In the genomic region with DNA sequence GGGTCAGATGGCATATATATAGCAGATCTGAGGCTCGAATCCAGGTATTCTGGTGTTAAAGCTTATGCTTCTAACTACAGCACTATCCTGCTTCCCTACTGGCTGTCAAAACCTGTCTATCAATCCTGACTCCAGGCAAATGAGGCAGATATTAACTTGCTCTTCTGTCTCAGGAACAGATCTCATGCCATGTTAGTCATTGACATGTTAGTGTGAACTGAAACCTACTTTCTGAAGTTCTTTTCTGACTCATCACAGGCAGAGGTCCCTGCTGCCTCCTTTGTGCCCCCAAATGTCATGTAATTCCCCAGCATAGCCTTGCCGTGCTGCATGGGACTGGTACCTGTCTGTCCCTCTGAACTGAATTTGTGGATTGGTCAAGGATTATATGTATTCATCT, we compare ENCODE assay signal across 10 cellular contexts.
DNase-seq lines count a peak whose midpoint lies in the region; ATAC-seq and TF ChIP-seq lines count a peak whose summit lies in the region.
"Had no signal": no experiment of that assay in that cellular context is flagged by ENCODE, and none has a peak within 500 bp of the region (broad histone marks: within the 10 kb centered on the region; RNA-seq: fewer than 3 reads in every experiment).

No MANE protein-coding gene starts in this region.

- intact Hi-C loops in Right ventricle myocardium superior (cut with DNase I), result loop anchor here (10.0 kb wide), 1 partner anchor 894 kb away; no protein-coding TSS in a partner anchor
- intact Hi-C loops in activated T-helper 2 cell treated with anti-CD3 and anti-CD28 coated beads, Interferon-gamma antibody, Interleukin-2, Interleukin-4, amounts not matched to agents 10 μg/mL and 5 μg/mL and 100 μg/mL, durations not matched to agents 14 hours and 24 hours and 36 hours (cut with micrococcal nuclease), result loop anchor here (10.0 kb wide), 1 partner anchor 56 kb away; no protein-coding TSS in a partner anchor

- peaks cover 17% of the 10 kb centered on the region for H3K4me1 Mint-ChIP-seq in activated naive CD8-positive, alpha-beta T cell treated with anti-CD3 and anti-CD28 coated beads, Interleukin-2, amount 50 U/mL, for 24 hours
- peaks cover 35% of the 10 kb centered on the region for H3K4me1 Mint-ChIP-seq in stimulated activated naive CD8-positive, alpha-beta T cell treated with anti-CD3 and anti-CD28 coated beads, Interleukin-15, amount 100 ng/mL, for 72 hours
- peaks cover 12% of the 10 kb centered on the region for H3K4me1 Mint-ChIP-seq in activated T-helper 2 cell treated with anti-CD3 and anti-CD28 coated beads, Interferon-gamma antibody, Interleukin-2, Interleukin-4, amounts not matched to agents 10 μg/mL and 5 μg/mL and 100 μg/mL, durations not matched to agents 14 hours and 24 hours and 36 hours (ENCODE audit: low read depth)

- H3K36me3 Mint-ChIP-seq in activated naive CD8-positive, alpha-beta T cell treated with anti-CD3 and anti-CD28 coated beads, Interleukin-2, amount 50 U/mL, for 24 hours (ENCODE audit: low read depth), result no peaks in the 10 kb centered on the region
- H3K36me3 Mint-ChIP-seq in activated T-helper 2 cell treated with anti-CD3 and anti-CD28 coated beads, Interferon-gamma antibody, Interleukin-2, Interleukin-4, amounts not matched to agents 10 μg/mL and 5 μg/mL and 100 μg/mL, durations not matched to agents 14 hours and 24 hours and 36 hours (ENCODE audit: low read depth), result no peaks in the 10 kb centered on the region

- peak overlapping the region; percentile 25 for H3K27ac Mint-ChIP-seq in activated naive CD8-positive, alpha-beta T cell treated with anti-CD3 and anti-CD28 coated beads, Interleukin-2, amount 50 U/mL, for 24 hours
- H3K27ac Mint-ChIP-seq in stimulated activated naive CD8-positive, alpha-beta T cell treated with anti-CD3 and anti-CD28 coated beads, Interleukin-15, amount 100 ng/mL, for 72 hours, result no peak overlapping the region
- no peak overlapping the region for H3K27ac Mint-ChIP-seq in activated T-helper 2 cell treated with anti-CD3 and anti-CD28 coated beads, Interferon-gamma antibody, Interleukin-2, Interleukin-4, amounts not matched to agents 10 μg/mL and 5 μg/mL and 100 μg/mL, durations not matched to agents 14 hours and 24 hours and 36 hours

- H3K9me3 ChIP-seq in right atrium auricular region, result no peaks in the 10 kb centered on the region
- H3K9me3 ChIP-seq: SJCRH30 had no signal

- DNase-seq in Right ventricle myocardium superior, result peak; percentile 18
- DNase-seq in right atrium auricular region (ENCODE audit: low spot score), result no peak
- DNase-seq in activated naive CD8-positive, alpha-beta T cell treated with anti-CD3 and anti-CD28 coated beads, Interleukin-2, amount 50 U/mL, for 24 hours, result peak; percentile 31
- DNase-seq in stimulated activated naive CD8-positive, alpha-beta T cell treated with anti-CD3 and anti-CD28 coated beads, Interleukin-15, amount 100 ng/mL, for 72 hours, result peak; percentile 37 to 42
- no peak for DNase-seq in NCI-H2227 (lab: John Stamatoyannopoulos, UW; ENCODE audit: unreplicated experiment)
- DNase-seq in activated T-helper 2 cell treated with anti-CD3 and anti-CD28 coated beads, Interferon-gamma antibody, Interleukin-2, Interleukin-4, amounts not matched to agents 10 μg/mL and 5 μg/mL and 100 μg/mL, durations not matched to agents 14 hours and 24 hours and 36 hours (ENCODE audit: low spot score), result no peak
- DNase-seq: cerebellar nuclear complex, SJCRH30 had no signal

- peaks cover 6% of the 10 kb centered on the region for H3K27me3 Mint-ChIP-seq in activated naive CD8-positive, alpha-beta T cell treated with anti-CD3 and anti-CD28 coated beads, Interleukin-2, amount 50 U/mL, for 24 hours
- H3K27me3 Mint-ChIP-seq in stimulated activated naive CD8-positive, alpha-beta T cell treated with anti-CD3 and anti-CD28 coated beads, Interleukin-15, amount 100 ng/mL, for 72 hours, result peaks cover 34% of the 10 kb centered on the region
- H3K27me3 Mint-ChIP-seq in activated T-helper 2 cell treated with anti-CD3 and anti-CD28 coated beads, Interferon-gamma antibody, Interleukin-2, Interleukin-4, amounts not matched to agents 10 μg/mL and 5 μg/mL and 100 μg/mL, durations not matched to agents 14 hours and 24 hours and 36 hours (ENCODE audit: low read depth), result peaks cover 1% of the 10 kb centered on the region

- peaks cover 4% of the 10 kb centered on the region for H3K9me3 Mint-ChIP-seq in activated naive CD8-positive, alpha-beta T cell treated with anti-CD3 and anti-CD28 coated beads, Interleukin-2, amount 50 U/mL, for 24 hours
- peaks cover 4 to 13% of the 10 kb centered on the region in 2 donors for H3K9me3 Mint-ChIP-seq in stimulated activated naive CD8-positive, alpha-beta T cell treated with anti-CD3 and anti-CD28 coated beads, Interleukin-15, amount 100 ng/mL, for 72 hours
- H3K9me3 Mint-ChIP-seq in activated T-helper 2 cell treated with anti-CD3 and anti-CD28 coated beads, Interferon-gamma antibody, Interleukin-2, Interleukin-4, amounts not matched to agents 10 μg/mL and 5 μg/mL and 100 μg/mL, durations not matched to agents 14 hours and 24 hours and 36 hours, result no peaks in the 10 kb centered on the region

- H3K27ac ChIP-seq in right atrium auricular region, result no peak overlapping the region
- H3K27ac ChIP-seq: SJCRH30 had no signal

- no peaks in the 10 kb centered on the region for H3K36me3 ChIP-seq in right atrium auricular region
- H3K36me3 ChIP-seq: SJCRH30 had no signal

- H3K4me3 ChIP-seq in right atrium auricular region, result no peak overlapping the region
- H3K4me3 ChIP-seq: SJCRH30 had no signal

- H3K4me1 ChIP-seq in right atrium auricular region, result peaks cover 0 to 19% of the 10 kb centered on the region in 2 donors

- no peaks in the 10 kb centered on the region for H3K27me3 ChIP-seq in right atrium auricular region
- H3K27me3 ChIP-seq: SJCRH30 had no signal

- ATAC-seq in Right ventricle myocardium superior (ENCODE audit: poor library complexity) (no peak), HG03064 (IDR thresholded peaks at IDR 0.05; ENCODE audit: low read depth, unreplicated experiment) (peak; percentile 57), GM21515 (IDR thresholded peaks at IDR 0.05; ENCODE audit: unreplicated experiment) (no peak)
- ATAC-seq in activated naive CD8-positive, alpha-beta T cell treated with anti-CD3 and anti-CD28 coated beads, Interleukin-2, amount 50 U/mL, for 24 hours, result peak; percentile 92
- peak; percentile 92 for ATAC-seq in stimulated activated naive CD8-positive, alpha-beta T cell treated with anti-CD3 and anti-CD28 coated beads, Interleukin-15, amount 100 ng/mL, for 72 hours

- no peak overlapping the region for H3K4me3 Mint-ChIP-seq in activated naive CD8-positive, alpha-beta T cell treated with anti-CD3 and anti-CD28 coated beads, Interleukin-2, amount 50 U/mL, for 24 hours
- no peak overlapping the region for H3K4me3 Mint-ChIP-seq in stimulated activated naive CD8-positive, alpha-beta T cell treated with anti-CD3 and anti-CD28 coated beads, Interleukin-15, amount 100 ng/mL, for 72 hours
- H3K4me3 Mint-ChIP-seq in activated T-helper 2 cell treated with anti-CD3 and anti-CD28 coated beads, Interferon-gamma antibody, Interleukin-2, Interleukin-4, amounts not matched to agents 10 μg/mL and 5 μg/mL and 100 μg/mL, durations not matched to agents 14 hours and 24 hours and 36 hours (ENCODE audit: low read depth), result no peak overlapping the region

- TF ChIP-seq CTCF in right atrium auricular region (IDR thresholded peaks at IDR 0.05), result no peak

Comparison
In these comparisons a context has a peak if more than half of its experiments do, and no peak if none do; other contexts are left out.
1. DNase-seq: peak in Right ventricle myocardium superior (single experiment), activated naive CD8-positive, alpha-beta T cell treated with anti-CD3 and anti-CD28 coated beads, Interleukin-2, amount 50 U/mL, for 24 hours (single experiment) and stimulated activated naive CD8-positive, alpha-beta T cell treated with anti-CD3 and anti-CD28 coated beads, Interleukin-15, amount 100 ng/mL, for 72 hours (2 of 2); none in right atrium auricular region (single experiment), NCI-H2227 (single experiment) and activated T-helper 2 cell treated with anti-CD3 and anti-CD28 coated beads, Interferon-gamma antibody, Interleukin-2, Interleukin-4, amounts not matched to agents 10 μg/mL and 5 μg/mL and 100 μg/mL, durations not matched to agents 14 hours and 24 hours and 36 hours (single experiment).
2. ATAC-seq: peak in HG03064 (single experiment), activated naive CD8-positive, alpha-beta T cell treated with anti-CD3 and anti-CD28 coated beads, Interleukin-2, amount 50 U/mL, for 24 hours (single experiment) and stimulated activated naive CD8-positive, alpha-beta T cell treated with anti-CD3 and anti-CD28 coated beads, Interleukin-15, amount 100 ng/mL, for 72 hours (single experiment); none in Right ventricle myocardium superior (single experiment) and GM21515 (single experiment).